Comparison of ENCODE assay signal across 37 cellular contexts in genomic region chr4:188197566-188197965, GRCh38. TPM values are rescaled to one million over a fixed set of nuclear protein-coding genes. Genes with fewer than 3 reads are reported as not detected.
"Had no signal": no experiment of that assay in that cellular context is flagged by ENCODE, and none has a peak within 500 bp of the region (broad histone marks: within the 10 kb centered on the region; RNA-seq: fewer than 3 reads in every experiment).

No MANE protein-coding gene starts in this region.

- H3K4me3 ChIP-seq: adrenal gland, ascending aorta, body of pancreas, breast epithelium had no signal

- DNase-seq: activated B cell treated with CpG ODN at 0.5 μM for 24 hours; activated CD4-positive, alpha-beta memory T cell treated with anti-CD3 and anti-CD28 coated beads for 36 hours; activated CD4-positive, alpha-beta T cell treated with anti-CD3 and anti-CD28 coated beads for 4 hours; activated CD4-positive, alpha-beta T cell treated with anti-CD3 and anti-CD28 coated beads, Interleukin-2, amount 10 ng/mL, durations not matched to agents 24 days and 14 days; activated CD4-positive, alpha-beta T cell treated with anti-CD3 and anti-CD28 coated beads, Interleukin-2, amount 50 U/mL, for 1 hour; activated CD4-positive, alpha-beta T cell treated with anti-CD3 and anti-CD28 coated beads, Interleukin-2, amount 50 U/mL, for 4 hours; activated CD4-positive, CD25-positive, alpha-beta regulatory T cell treated with anti-CD3 and anti-CD28 coated beads, Interleukin-2, amount 50 U/mL, for 72 hours; activated CD8-positive, alpha-beta memory T cell treated with anti-CD3 and anti-CD28 coated beads, Interleukin-2, amount 50 U/mL, for 4 hours; activated CD8-positive, alpha-beta T cell treated with anti-CD3 and anti-CD28 coated beads for 36 hours; activated effector memory CD4-positive, alpha-beta T cell treated with anti-CD3 and anti-CD28 coated beads, Interleukin-2, amount 50 U/mL, for 16 hours; activated gamma-delta T cell treated with Interleukin-2 at 50 U/mL for 16 hours; activated naive CD4-positive, alpha-beta T cell; activated naive CD4-positive, alpha-beta T cell treated with anti-CD3 and anti-CD28 coated beads for 36 hours; activated naive CD4-positive, alpha-beta T cell treated with anti-CD3 and anti-CD28 coated beads, Interleukin-2, amount 50 U/mL, for 16 hours; activated naive CD8-positive, alpha-beta T cell treated with anti-CD3 and anti-CD28 coated beads for 36 hours; activated T-cell treated with anti-CD3 and anti-CD28 coated beads for 4 hours; activated T-cell treated with anti-CD3 and anti-CD28 coated beads, Interleukin-2, amount 50 U/mL, for 1 hour; activated T-cell treated with anti-CD3 and anti-CD28 coated beads, Interleukin-2, amount 50 U/mL, for 4 hours; activated T-cell treated with anti-CD3 and anti-CD28 coated beads, Interleukin-2, amount 50 U/mL, for 72 hours; adrenal gland; amniotic stem cell; body of pancreas; brain microvascular endothelial cell; central memory CD4-positive, alpha-beta T cell; T-helper 1 cell; T-helper 2 cell; T-helper 9 cell had no signal

- H3K4me1 ChIP-seq: adrenal gland, body of pancreas, breast epithelium had no signal

- H3K27me3 ChIP-seq: adrenal gland, ascending aorta, body of pancreas, brain microvascular endothelial cell, breast epithelium had no signal

- H3K9me3 ChIP-seq: adrenal gland, ascending aorta, body of pancreas, breast epithelium had no signal

- ATAC-seq: activated CD8-positive, alpha-beta T cell treated with anti-CD3 and anti-CD28 coated beads for 36 hours; activated naive CD4-positive, alpha-beta T cell treated with anti-CD3 and anti-CD28 coated beads, Interleukin-2, amount 50 U/mL, for 72 hours; activated T-cell treated with anti-CD3 and anti-CD28 coated beads, Interleukin-2, amount 50 U/mL, for 4 hours; activated T-cell treated with anti-CD3 and anti-CD28 coated beads, Interleukin-2, amount 50 U/mL, for 72 hours; activated T-helper 17 cell treated with anti-CD3 and anti-CD28 coated beads, Interleukin-2, amount 50 U/mL, for 72 hours; body of pancreas had no signal

- H3K36me3 ChIP-seq: adrenal gland, ascending aorta, brain microvascular endothelial cell, breast epithelium had no signal

- FAIRE-seq: TTC549 had no signal

- H3K27ac ChIP-seq: adrenal gland, ascending aorta, body of pancreas, brain microvascular endothelial cell, breast epithelium, VCaP had no signal

RNA-seq across cellular contexts. Expression of gene TRIML1, which starts 58.3 kb away (rescaled TPM):
- total RNA-seq: activated B cell treated with CpG ODN at 0.5 μM for 24 hours; activated CD4-positive, alpha-beta memory T cell treated with anti-CD3 and anti-CD28 coated beads for 36 hours; activated CD4-positive, alpha-beta T cell treated with anti-CD3 and anti-CD28 coated beads, Interleukin-2, amount 10 ng/mL, durations not matched to agents 24 days and 14 days; activated CD8-positive, alpha-beta memory T cell treated with anti-CD3 and anti-CD28 coated beads for 36 hours; activated CD8-positive, alpha-beta T cell treated with anti-CD3 and anti-CD28 coated beads for 36 hours; activated naive CD4-positive, alpha-beta T cell treated with anti-CD3 and anti-CD28 coated beads for 36 hours; activated naive CD4-positive, alpha-beta T cell treated with anti-CD3 and anti-CD28 coated beads, Interleukin-2, amount 50 U/mL, for 72 hours; activated naive CD8-positive, alpha-beta T cell treated with anti-CD3 and anti-CD28 coated beads for 36 hours; activated T-cell treated with anti-CD3 and anti-CD28 coated beads, Interleukin-2, amount 50 U/mL, for 4 hours; activated T-cell treated with anti-CD3 and anti-CD28 coated beads, Interleukin-2, amount 50 U/mL, for 72 hours; activated T-helper 1 cell treated with anti-CD3 and anti-CD28 coated beads, Interleukin-12 subunit alpha, Interleukin-12 subunit beta, Interleukin-2, Interleukin-4 antibody, amounts not matched to agents 30 ng/mL and 10 ng/mL and 1 ng/mL, durations not matched to agents 14 hours and 24 hours and 36 hours; activated T-helper 17 cell treated with anti-CD3 and anti-CD28 coated beads, Interleukin-2, amount 50 U/mL, for 72 hours; adrenal gland; ascending aorta; body of pancreas; breast epithelium; cardiac septum; cerebellum had no signal
- polyA plus RNA-seq: adrenal gland had no signal
